36 cellular contexts compared by ENCODE assay signal in genomic region chr7:114141415-114141814, GRCh38.
DNase-seq lines count a peak whose midpoint lies in the region; ATAC-seq, FAIRE-seq and TF ChIP-seq lines count a peak whose summit lies in the region.
"Had no signal": no experiment of that assay in that cellular context is flagged by ENCODE, and none has a peak within 500 bp of the region (broad histone marks: within the 10 kb centered on the region; RNA-seq: fewer than 3 reads in every experiment).

No MANE protein-coding gene starts in this region.

- H3K79me2 ChIP-seq in mesendoderm (ENCODE audit: control insufficient read depth, insufficient read depth, low read length), result no peaks in the 10 kb centered on the region

- H3K27me3 Mint-ChIP-seq in endodermal cell (ENCODE audit: insufficient read depth), result no peaks in the 10 kb centered on the region
- no peaks in the 10 kb centered on the region for H3K27me3 Mint-ChIP-seq in naive thymus-derived CD4-positive, alpha-beta T cell
- H3K27me3 Mint-ChIP-seq: activated naive CD8-positive, alpha-beta T cell treated with anti-CD3 and anti-CD28 coated beads for 36 hours; activated T-cell treated with anti-CD3 and anti-CD28 coated beads, Interleukin-2, amount 50 U/mL, for 24 hours had no signal

- no peak overlapping the region for H3K18ac ChIP-seq in mesendoderm (ENCODE audit: low read length)

- no peaks in the 10 kb centered on the region for H3K9me3 Mint-ChIP-seq in endodermal cell
- peaks cover 0 to 1% (median 0%) of the 10 kb centered on the region in 11 donors for H3K9me3 Mint-ChIP-seq in naive thymus-derived CD4-positive, alpha-beta T cell
- H3K9me3 Mint-ChIP-seq: activated naive CD8-positive, alpha-beta T cell treated with anti-CD3 and anti-CD28 coated beads for 36 hours; activated T-cell treated with anti-CD3 and anti-CD28 coated beads, Interleukin-2, amount 50 U/mL, for 24 hours; CD8-positive, alpha-beta T cell had no signal

- H3K4me2 ChIP-seq in mesendoderm (ENCODE audit: low read length), result no peak overlapping the region

- no peak overlapping the region for H3K23ac ChIP-seq in mesendoderm (ENCODE audit: low read length)

- H3K4me1 ChIP-seq in endodermal cell (ENCODE audit: control insufficient read depth, insufficient read depth, low read length), result peaks cover 8% of the 10 kb centered on the region
- H3K4me1 ChIP-seq in mesendoderm (ENCODE audit: control insufficient read depth, low read depth, low read length), result no peaks in the 10 kb centered on the region
- no peaks in the 10 kb centered on the region for H3K4me1 ChIP-seq in kidney (ENCODE audit: control insufficient read depth in 1 of 2, insufficient read depth in 1 of 2, low read depth in 1 of 2, low read length in 2 of 2)
- no peaks in the 10 kb centered on the region for H3K4me1 ChIP-seq in naive thymus-derived CD4-positive, alpha-beta T cell (ENCODE audit: control insufficient read depth in 2 of 2, insufficient read depth in 2 of 2, low read length in 2 of 2)
- H3K4me1 ChIP-seq: BE2C, heart left ventricle, psoas muscle, tibial artery had no signal

- no peak overlapping the region for H3K4me3 Mint-ChIP-seq in endodermal cell
- H3K4me3 Mint-ChIP-seq in naive thymus-derived CD4-positive, alpha-beta T cell, result no peak overlapping the region
- H3K4me3 Mint-ChIP-seq: activated naive CD8-positive, alpha-beta T cell treated with anti-CD3 and anti-CD28 coated beads for 36 hours; activated T-cell treated with anti-CD3 and anti-CD28 coated beads, Interleukin-2, amount 50 U/mL, for 24 hours; CD8-positive, alpha-beta T cell; natural killer cell had no signal

- intact Hi-C loops in kidney (cut with DNase I), result no loop called here
- intact Hi-C loops in naive thymus-derived CD4-positive, alpha-beta T cell (cut with micrococcal nuclease), result no loop called here

- H3K27ac ChIP-seq in endodermal cell (ENCODE audit: low read depth, low read length), result no peak overlapping the region
- H3K27ac ChIP-seq in mesendoderm (ENCODE audit: low read depth, low read length), result no peak overlapping the region
- H3K27ac ChIP-seq in kidney (ENCODE audit: low read depth in 2 of 2, low read length in 2 of 2), result no peak overlapping the region
- no peak overlapping the region for H3K27ac ChIP-seq in naive thymus-derived CD4-positive, alpha-beta T cell (ENCODE audit: low read depth, low read length)
- H3K27ac ChIP-seq: coronary artery, heart left ventricle, psoas muscle, tibial artery had no signal

- no peak overlapping the region for H3K9ac ChIP-seq in endodermal cell (ENCODE audit: extremely low read depth, low read length, poor library complexity, severe bottlenecking)
- no peak overlapping the region for H3K9ac ChIP-seq in mesendoderm (ENCODE audit: low read length)
- H3K9ac ChIP-seq in kidney (ENCODE audit: low read length in 2 of 2), result no peak overlapping the region

- H3K56ac ChIP-seq in mesendoderm (ENCODE audit: low read length), result no peak overlapping the region

- FAIRE-seq in GM12892 (lab: Jason Lieb, UNC) (peak; percentile 57), kidney (lab: Jason Lieb, UNC) (no peak)
- FAIRE-seq: astrocyte, GM12891 had no signal

- H3K4me1 Mint-ChIP-seq in endodermal cell, result peaks cover 20% of the 10 kb centered on the region
- no peaks in the 10 kb centered on the region for H3K4me1 Mint-ChIP-seq in naive thymus-derived CD4-positive, alpha-beta T cell
- H3K4me1 Mint-ChIP-seq: activated naive CD8-positive, alpha-beta T cell treated with anti-CD3 and anti-CD28 coated beads for 36 hours; natural killer cell had no signal

- no peak overlapping the region for H2BK120ac ChIP-seq in mesendoderm (ENCODE audit: low read depth, low read length)

- DNase-seq in GM12892 (ENCODE audit: insufficient read length) (no peak), LHCN-M2 (ENCODE audit: low read depth) (peak; percentile 9), endodermal cell (peak; percentile 69), mesendoderm (peak; percentile 75), kidney (no peak), NCI-H748 treated with DMSO at 0.1 percent for 48 hours (lab: John Stamatoyannopoulos, UW) (no peak)
- no peak for DNase-seq in naive thymus-derived CD4-positive, alpha-beta T cell
- DNase-seq: activated CD4-positive, alpha-beta T cell treated with anti-CD3 and anti-CD28 coated beads, Interleukin-2, amount 50 U/mL, for 1 hour; activated CD4-positive, CD25-positive, alpha-beta regulatory T cell; activated gamma-delta T cell; activated naive CD8-positive, alpha-beta T cell treated with anti-CD3 and anti-CD28 coated beads for 36 hours; activated T-cell treated with anti-CD3 and anti-CD28 coated beads, Interleukin-2, amount 50 U/mL, for 24 hours; BE2C; caudate nucleus; CD8-positive, alpha-beta T cell; effector memory CD4-positive, alpha-beta T cell; erythroblast; foreskin melanocyte; GOT3; heart left ventricle; KG1; left cardiac atrium; natural killer cell; NCI-H1417 treated with DMSO at 0.1 percent for 48 hours; NCI-H2081; NCI-H2227 treated with DMSO at 0.1 percent for 48 hours; occipital lobe; psoas muscle; stimulated activated CD4-positive, alpha-beta T cell treated with anti-CD3 and anti-CD28 coated beads, Interleukin-15, amount 100 ng/mL, for 24 hours; stimulated activated CD4-positive, alpha-beta T cell treated with anti-CD3 and anti-CD28 coated beads, Interleukin-4, amount 100 ng/mL, for 4 hours; tibial artery had no signal

- WGBS in endodermal cell (ENCODE audit: insufficient coverage in 1 of 2, insufficient read length in 1 of 2), 2 experiments, result 44 to 86% methylated on average over 2 to 3 of the region's 3 CpGs
- no CpG with 5 or more reads among the region's 3 CpGs for WGBS in mesendoderm (ENCODE audit: extremely low coverage, insufficient coverage, low lambda C conversion rate)

- no peak overlapping the region for H2AK5ac ChIP-seq in mesendoderm (ENCODE audit: low read length)

- no peak overlapping the region for H2BK15ac ChIP-seq in mesendoderm (replicated peaks; ENCODE audit: low read depth)

- H3K36me3 Mint-ChIP-seq in endodermal cell (ENCODE audit: low read depth), result no peaks in the 10 kb centered on the region
- no peaks in the 10 kb centered on the region for H3K36me3 Mint-ChIP-seq in naive thymus-derived CD4-positive, alpha-beta T cell
- H3K36me3 Mint-ChIP-seq: activated naive CD8-positive, alpha-beta T cell treated with anti-CD3 and anti-CD28 coated beads for 36 hours; CD8-positive, alpha-beta T cell; natural killer cell had no signal

- CTCF ChIA-PET in naive thymus-derived CD4-positive, alpha-beta T cell (lab: Charles Lee), result no interaction called here

- H3K27me3 ChIP-seq in endodermal cell (ENCODE audit: control insufficient read depth, insufficient read depth, low read length, poor library complexity, severe bottlenecking) (no peaks in the 10 kb centered on the region), mesendoderm (ENCODE audit: insufficient read depth, low read length, poor library complexity) (no peaks in the 10 kb centered on the region)
- H3K27me3 ChIP-seq in naive thymus-derived CD4-positive, alpha-beta T cell (ENCODE audit: control insufficient read depth in 2 of 2, insufficient read depth in 2 of 2, low read length in 2 of 2), result no peaks in the 10 kb centered on the region
- H3K27me3 ChIP-seq: BE2C, heart left ventricle, tibial artery had no signal

- H3K27ac Mint-ChIP-seq in endodermal cell, result no peak overlapping the region
- no peak overlapping the region for H3K27ac Mint-ChIP-seq in naive thymus-derived CD4-positive, alpha-beta T cell
- H3K27ac Mint-ChIP-seq: activated naive CD8-positive, alpha-beta T cell treated with anti-CD3 and anti-CD28 coated beads for 36 hours; activated T-cell treated with anti-CD3 and anti-CD28 coated beads, Interleukin-2, amount 50 U/mL, for 24 hours; CD8-positive, alpha-beta T cell; natural killer cell had no signal

- no peak for TF ChIP-seq POLR2A in GM12892 (IDR thresholded peaks at IDR 0.05; ENCODE audit: low read depth, low read length)

- no peaks in the 10 kb centered on the region for H3K79me1 ChIP-seq in mesendoderm (ENCODE audit: low read length)

- no peak overlapping the region for H4K8ac ChIP-seq in mesendoderm (ENCODE audit: low read depth, low read length)

- POLR2A ChIA-PET in naive thymus-derived CD4-positive, alpha-beta T cell (lab: Charles Lee), result no interaction called here

- TF ChIP-seq CTCF in endodermal cell (conservative IDR thresholded peaks at IDR 0.05), result no peak
- no peak for TF ChIP-seq CTCF in kidney (IDR thresholded peaks at IDR 0.05; ENCODE audit: borderline replicate concordance, extremely low read depth, insufficient read depth)

- ATAC-seq in naive thymus-derived CD4-positive, alpha-beta T cell, result no peak
- ATAC-seq: CD8-positive, alpha-beta T cell; heart left ventricle; left cardiac atrium; natural killer cell; psoas muscle had no signal

- no peak overlapping the region for H4K5ac ChIP-seq in mesendoderm (ENCODE audit: low read length)

- H3K4me3 ChIP-seq in endodermal cell (ENCODE audit: low read length) (no peak overlapping the region), mesendoderm (ENCODE audit: low read length) (no peak overlapping the region), kidney (ENCODE audit: low read length in 2 of 2) (no peak overlapping the region)
- no peak overlapping the region for H3K4me3 ChIP-seq in naive thymus-derived CD4-positive, alpha-beta T cell (ENCODE audit: low read length)
- H3K4me3 ChIP-seq: coronary artery, heart left ventricle, lung, psoas muscle, SK-N-MC, tibial artery had no signal

- H3K4ac ChIP-seq in mesendoderm (ENCODE audit: low read depth, low read length), result no peak overlapping the region

- H3K36me3 ChIP-seq in endodermal cell (ENCODE audit: control insufficient read depth, insufficient read depth, low read length) (no peaks in the 10 kb centered on the region), mesendoderm (ENCODE audit: control insufficient read depth, insufficient read depth, low read length) (no peaks in the 10 kb centered on the region), kidney (ENCODE audit: control insufficient read depth in 1 of 2, insufficient read depth in 2 of 2, low read length in 2 of 2) (no peaks in the 10 kb centered on the region)
- no peaks in the 10 kb centered on the region for H3K36me3 ChIP-seq in naive thymus-derived CD4-positive, alpha-beta T cell (ENCODE audit: control insufficient read depth in 2 of 3, insufficient read depth in 3 of 3, low read length in 3 of 3)
- H3K36me3 ChIP-seq: BE2C, heart left ventricle, tibial artery had no signal

- no peak overlapping the region for H2BK5ac ChIP-seq in mesendoderm (ENCODE audit: low read length)

- H3K9me3 ChIP-seq in endodermal cell (ENCODE audit: control insufficient read depth, low read length), result no peaks in the 10 kb centered on the region
- no peaks in the 10 kb centered on the region for H3K9me3 ChIP-seq in kidney (ENCODE audit: control insufficient read depth in 1 of 2, low read length in 2 of 2)
- H3K9me3 ChIP-seq in naive thymus-derived CD4-positive, alpha-beta T cell (ENCODE audit: control insufficient read depth in 2 of 3, low read length in 3 of 3), result no peaks in the 10 kb centered on the region
- H3K9me3 ChIP-seq: BE2C, heart left ventricle, psoas muscle, tibial artery had no signal

Comparison
In these comparisons a context has a peak if more than half of its experiments do, and no peak if none do; other contexts are left out.
1. DNase-seq: peak in LHCN-M2 (single experiment), endodermal cell (single experiment) and mesendoderm (single experiment); none in GM12892 (single experiment), kidney (single experiment), naive thymus-derived CD4-positive, alpha-beta T cell (0 of 9) and NCI-H748 treated with DMSO at 0.1 percent for 48 hours (single experiment).